Comparison of ENCODE assay signal across 18 cellular contexts in genomic region chr11:31807791-31808074, GRCh38. TPM values are rescaled to one million over a fixed set of nuclear protein-coding genes. Genes with fewer than 3 reads are reported as not detected.
"Had no signal": no experiment of that assay in that cellular context is flagged by ENCODE, and none has a peak within 500 bp of the region (broad histone marks: within the 10 kb centered on the region; RNA-seq: fewer than 3 reads in every experiment).

No MANE protein-coding gene starts in this region.

- H3K27ac Mint-ChIP-seq: activated CD4-positive, alpha-beta memory T cell treated with anti-CD3 and anti-CD28 coated beads, Interleukin-2, amount 10 ng/mL, durations not matched to agents 7 days and 5 days; activated T-cell treated with anti-CD3 and anti-CD28 coated beads, Interleukin-2, amount 50 U/mL, for 24 hours; stimulated activated naive CD8-positive, alpha-beta T cell treated with anti-CD3 and anti-CD28 coated beads, Interleukin-15, amount 100 ng/mL, for 72 hours had no signal

- H3K9me3 ChIP-seq: gastrocnemius medialis, heart right ventricle, ovary had no signal

- H3K9me3 Mint-ChIP-seq: activated CD4-positive, alpha-beta memory T cell treated with anti-CD3 and anti-CD28 coated beads, Interleukin-2, amount 10 ng/mL, durations not matched to agents 7 days and 5 days; activated T-cell treated with anti-CD3 and anti-CD28 coated beads, Interleukin-2, amount 50 U/mL, for 24 hours; stimulated activated naive CD8-positive, alpha-beta T cell treated with anti-CD3 and anti-CD28 coated beads, Interleukin-15, amount 100 ng/mL, for 72 hours had no signal

- H3K4me3 ChIP-seq: coronary artery, gastrocnemius medialis, heart right ventricle, ovary, upper lobe of left lung had no signal

- H3K4me3 Mint-ChIP-seq: activated CD4-positive, alpha-beta memory T cell treated with anti-CD3 and anti-CD28 coated beads, Interleukin-2, amount 10 ng/mL, durations not matched to agents 7 days and 5 days; activated T-cell treated with anti-CD3 and anti-CD28 coated beads, Interleukin-2, amount 50 U/mL, for 24 hours; stimulated activated naive CD8-positive, alpha-beta T cell treated with anti-CD3 and anti-CD28 coated beads, Interleukin-15, amount 100 ng/mL, for 72 hours had no signal

- H3K27ac ChIP-seq: coronary artery, gastrocnemius medialis, heart right ventricle, ovary, upper lobe of left lung had no signal

- ATAC-seq: gastrocnemius medialis; heart right ventricle; left lobe of liver; naive thymus-derived CD4-positive, alpha-beta T cell; sciatic nerve; stimulated activated naive CD8-positive, alpha-beta T cell treated with anti-CD3 and anti-CD28 coated beads, Interleukin-15, amount 100 ng/mL, for 72 hours had no signal

- H3K36me3 ChIP-seq: gastrocnemius medialis, heart right ventricle, ovary, upper lobe of left lung had no signal

- DNase-seq: activated CD4-positive, alpha-beta memory T cell treated with anti-CD3 and anti-CD28 coated beads, Interleukin-2, amount 10 ng/mL, durations not matched to agents 7 days and 5 days; activated CD4-positive, alpha-beta T cell treated with anti-CD3 and anti-CD28 coated beads for 4 hours; activated effector memory CD4-positive, alpha-beta T cell treated with Interleukin-2 at 50 U/mL for 16 hours; activated naive CD4-positive, alpha-beta T cell treated with anti-CD3 and anti-CD28 coated beads, Interleukin-2, amount 50 U/mL, for 16 hours; activated T-cell treated with anti-CD3 and anti-CD28 coated beads, Interleukin-2, amount 50 U/mL, for 24 hours; central memory CD4-positive, alpha-beta T cell; effector CD8-positive, alpha-beta T cell; gastrocnemius medialis; heart right ventricle; naive thymus-derived CD4-positive, alpha-beta T cell; ovary; stimulated activated naive CD8-positive, alpha-beta T cell treated with anti-CD3 and anti-CD28 coated beads, Interleukin-15, amount 100 ng/mL, for 72 hours; T-helper 2 cell; upper lobe of left lung had no signal

RNA-seq across cellular contexts. Expression of gene PAX6, which starts 3.4 kb away (rescaled TPM):
- total RNA-seq: activated CD4-positive, alpha-beta memory T cell treated with anti-CD3 and anti-CD28 coated beads, Interleukin-2, amount 10 ng/mL, durations not matched to agents 7 days and 5 days; gastrocnemius medialis; heart right ventricle; left lobe of liver; lung microvascular endothelial cell; naive thymus-derived CD4-positive, alpha-beta T cell; ovary; sciatic nerve; upper lobe of left lung had no signal
